In the genomic region with DNA sequence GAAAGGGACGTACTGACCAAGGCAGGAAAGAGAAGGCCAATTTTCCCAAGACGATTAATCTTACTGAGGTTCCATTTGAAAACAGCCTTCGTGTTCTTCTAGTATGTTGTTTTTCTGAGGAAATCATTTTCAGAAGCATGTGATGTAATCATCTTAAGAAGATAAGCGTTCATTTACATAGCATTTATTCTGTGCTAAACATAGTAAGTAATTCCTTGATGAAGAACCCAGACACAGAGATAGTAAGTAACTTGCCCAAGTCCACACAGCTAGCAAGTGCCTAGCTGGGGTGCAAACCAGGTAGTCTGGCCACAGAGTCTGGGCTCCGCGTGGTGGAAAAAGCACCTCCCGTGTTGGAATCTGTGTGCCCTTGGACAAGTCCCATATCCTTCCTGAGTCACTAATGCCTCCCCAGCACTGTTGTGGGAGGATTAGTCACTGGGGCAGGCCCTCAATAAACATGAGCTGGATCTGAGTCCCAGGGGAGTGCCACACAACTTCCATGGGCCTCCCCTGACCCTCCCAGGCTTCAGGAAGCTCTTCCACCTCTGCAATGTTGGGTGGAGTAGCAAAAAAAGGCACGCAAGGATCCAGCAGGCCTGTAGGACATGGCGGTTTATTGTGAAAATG, we compare ENCODE assay signal across 8 cellular contexts. TPM values are rescaled to one million over a fixed set of nuclear protein-coding genes. Genes with fewer than 3 reads are reported as not detected.
DNase-seq lines count a peak whose midpoint lies in the region; ATAC-seq and TF ChIP-seq lines count a peak whose summit lies in the region.

No MANE protein-coding gene starts in this region.

- peak overlapping the region; percentile 74 to 91 (median 84) for H3K4me2 ChIP-seq in BLaER1 treated with 17β-estradiol and CSF1 and Interleukin-3, amounts not matched to agents 10 nM and 100 nM
- peak overlapping the region; percentile 71 for H3K4me2 ChIP-seq in osteoblast (ENCODE audit: insufficient read depth, low read length)

- peak; percentile 96 for DNase-seq in RPMI7951 (ENCODE audit: low read depth)
- peak; percentile 88 for DNase-seq in fibroblast of gingiva (ENCODE audit: low read depth)
- peak; percentile 95 for DNase-seq in osteoblast (ENCODE audit: insufficient read length, low spot score, missing footprints)
- DNase-seq in COR-L47 (lab: John Stamatoyannopoulos, UW) = no peak

- no peaks in the 10 kb centered on the region for H3K27me3 ChIP-seq in BLaER1 treated with 17β-estradiol and CSF1 and Interleukin-3, amounts not matched to agents 10 nM and 100 nM
- no peaks in the 10 kb centered on the region for H3K27me3 ChIP-seq in osteoblast (ENCODE audit: insufficient read depth, low read length)

- peak overlapping the region in 10 of 11 experiments; percentile 33 to 88 (median 81); a peak in 20 of 22 replicates for H3K27ac ChIP-seq in BLaER1 treated with 17β-estradiol and CSF1 and Interleukin-3, amounts not matched to agents 10 nM and 100 nM
- peak overlapping the region; percentile 98 for H3K27ac ChIP-seq in osteoblast (ENCODE audit: low read depth, low read length)

- peaks cover 46 to 59% (median 54%) of the 10 kb centered on the region in 10 experiments for H3K4me1 ChIP-seq in BLaER1 treated with 17β-estradiol and CSF1 and Interleukin-3, amounts not matched to agents 10 nM and 100 nM
- H3K4me1 ChIP-seq in osteoblast (ENCODE audit: insufficient read depth, low read length) = peaks cover 34% of the 10 kb centered on the region

- ATAC-seq in HG02571 (IDR thresholded peaks at IDR 0.05; ENCODE audit: unreplicated experiment) (no peak), GM18861 (IDR thresholded peaks at IDR 0.05; ENCODE audit: unreplicated experiment) (no peak), HG03045 (IDR thresholded peaks at IDR 0.05; ENCODE audit: unreplicated experiment) (no peak)

- no peaks in the 10 kb centered on the region for H3K79me2 ChIP-seq in osteoblast (ENCODE audit: insufficient read depth, low read length)

- H4K20me1 ChIP-seq in BLaER1 treated with 17β-estradiol and CSF1 and Interleukin-3, amounts not matched to agents 10 nM and 100 nM = no peaks in the 10 kb centered on the region
- no peaks in the 10 kb centered on the region for H4K20me1 ChIP-seq in osteoblast (ENCODE audit: insufficient read depth, low read length)

- no peaks in the 10 kb centered on the region for H3K36me3 ChIP-seq in BLaER1 treated with 17β-estradiol and CSF1 and Interleukin-3, amounts not matched to agents 10 nM and 100 nM
- no peaks in the 10 kb centered on the region for H3K36me3 ChIP-seq in osteoblast (ENCODE audit: insufficient read depth, low read length)

- peak overlapping the region in 9 of 11 experiments; percentile 53 to 73 (median 69); a peak in 18 of 22 replicates for H3K9ac ChIP-seq in BLaER1 treated with 17β-estradiol and CSF1 and Interleukin-3, amounts not matched to agents 10 nM and 100 nM

- peak overlapping the region; percentile 58 for H2AFZ ChIP-seq in osteoblast (ENCODE audit: low read length)

- peaks cover 0 to 30% (median 25%) of the 10 kb centered on the region in 11 experiments; a peak in 16 of 22 replicates for H3K9me3 ChIP-seq in BLaER1 treated with 17β-estradiol and CSF1 and Interleukin-3, amounts not matched to agents 10 nM and 100 nM (replicated peaks in 1 of 11)
- H3K9me3 ChIP-seq in osteoblast (ENCODE audit: low read depth, low read length) = no peaks in the 10 kb centered on the region

- TF ChIP-seq CTCF in osteoblast (IDR thresholded peaks at IDR 0.05; ENCODE audit: extremely low read depth, low read depth, low read length) = no peak

- H3K4me3 ChIP-seq in BLaER1 treated with 17β-estradiol and CSF1 and Interleukin-3, amounts not matched to agents 10 nM and 100 nM = peak overlapping the region in 6 of 10 experiments; percentile 12 to 48 (median 30); a peak in 8 of 20 replicates
- H3K4me3 ChIP-seq in osteoblast (ENCODE audit: insufficient read depth, low read length) = peak overlapping the region; percentile 40

RNA-seq across cellular contexts. Expression of gene ASAP2, which starts 26.9 kb away (rescaled TPM):
- 40.1 and 46.7 TPM in 2 replicates for total RNA-seq in RPMI7951 (2014; rRNA removed; shearing (Covaris generic))
- total RNA-seq in osteoblast = 56.0 and 66.2 TPM in 2 replicates
